ENCODE assay signal across 18 cellular contexts in genomic region chr22:44827666-44828065, GRCh38.
DNase-seq lines count a peak whose midpoint lies in the region; ATAC-seq, FAIRE-seq and TF ChIP-seq lines count a peak whose summit lies in the region.
"Had no signal": no experiment of that assay in that cellular context is flagged by ENCODE, and none has a peak within 500 bp of the region (broad histone marks: within the 10 kb centered on the region; RNA-seq: fewer than 3 reads in every experiment).

No MANE protein-coding gene starts in this region.

- TF ChIP-seq RAD21 in HCT116 (IDR thresholded peaks at IDR 0.05; ENCODE audit: low read depth), result no peak
- no peak for TF ChIP-seq RAD21 in HepG2 (CRISPR knock-in tag; IDR thresholded peaks at IDR 0.05)

- no peak overlapping the region for H3K27ac Mint-ChIP-seq in natural killer cell treated with Interleukin-12 subunit alpha and Interleukin-12 subunit beta and Interleukin-15 and Interleukin-18, amount 100 ng/mL, for 72 hours
- H3K27ac Mint-ChIP-seq in natural killer cell, result no peak overlapping the region
- no peak overlapping the region for H3K27ac Mint-ChIP-seq in activated CD4-positive, alpha-beta T cell treated with anti-CD3 and anti-CD28 coated beads, Interleukin-2, amount 10 ng/mL, durations not matched to agents 24 days and 14 days
- H3K27ac Mint-ChIP-seq: CD4-positive, alpha-beta T cell had no signal

- POLR2A ChIA-PET in HCT116 (lab: Charles Lee), result no interaction called here
- POLR2A ChIA-PET in HepG2 (lab: Yijun Ruan, JAX), result no interaction called here

- intact Hi-C loops in natural killer cell (cut with micrococcal nuclease), result no loop called here
- intact Hi-C loops in HCT116 (cut with micrococcal nuclease), result no loop called here
- intact Hi-C loops in HepG2 (cut with micrococcal nuclease; ENCODE audit: unreplicated experiment), result no loop called here
- intact Hi-C loops in activated CD4-positive, alpha-beta T cell treated with anti-CD3 and anti-CD28 coated beads, Interleukin-2, amount 10 ng/mL, durations not matched to agents 24 days and 14 days (cut with micrococcal nuclease), result no loop called here

- WGBS in HepG2 (ENCODE audit: low lambda C conversion rate), result 50% methylated on average over 12 of the region's 12 CpGs

- DNase-seq in natural killer cell treated with Interleukin-12 subunit alpha and Interleukin-12 subunit beta and Interleukin-15 and Interleukin-18, amount 100 ng/mL, for 72 hours (ENCODE audit: low spot score), result peak; percentile 18
- DNase-seq in natural killer cell (no peak), HCT116 (ENCODE audit: low read depth, low spot score) (no peak), HepG2 (ENCODE audit: low spot score) (no peak), SJCRH30 (no peak)
- DNase-seq in activated CD4-positive, alpha-beta T cell treated with anti-CD3 and anti-CD28 coated beads, Interleukin-2, amount 10 ng/mL, durations not matched to agents 24 days and 14 days, result no peak
- DNase-seq: C1 segment of cervical spinal cord; CD4-positive, alpha-beta T cell; DMS153; DMS79; GDM1; GOT3 had no signal

- no TSS peak for BruUV-seq in HCT116 (replicated peaks; lab: Mats Ljungman, UMichigan)
- BruUV-seq in HepG2 (replicated peaks; lab: Mats Ljungman, UMichigan), result no TSS peak

- no peaks in the 10 kb centered on the region for H3K27me3 Mint-ChIP-seq in natural killer cell treated with Interleukin-12 subunit alpha and Interleukin-12 subunit beta and Interleukin-15 and Interleukin-18, amount 100 ng/mL, for 72 hours
- H3K27me3 Mint-ChIP-seq in natural killer cell (ENCODE audit: low read depth in 2 of 2), result no peaks in the 10 kb centered on the region
- H3K27me3 Mint-ChIP-seq in activated CD4-positive, alpha-beta T cell treated with anti-CD3 and anti-CD28 coated beads, Interleukin-2, amount 10 ng/mL, durations not matched to agents 24 days and 14 days, result peaks cover 2% of the 10 kb centered on the region

- H3K4me1 ChIP-seq in HCT116 (ENCODE audit: control insufficient read depth in 1 of 2, insufficient read depth in 2 of 2, low read length in 2 of 2) (no peaks in the 10 kb centered on the region), HepG2 (ENCODE audit: insufficient read depth, low read length) (no peaks in the 10 kb centered on the region), SJCRH30 (no peaks in the 10 kb centered on the region)
- H3K4me1 ChIP-seq: BE2C, HAP-1 had no signal

- no peak for TF ChIP-seq CTCF in natural killer cell (IDR thresholded peaks at IDR 0.05)
- no peak for TF ChIP-seq CTCF in HCT116 (IDR thresholded peaks at IDR 0.05 in 2 of 3, conservative IDR thresholded peaks at IDR 0.05 in 1 of 3; ENCODE audit: borderline replicate concordance in 1 of 3, insufficient read depth in 1 of 3, low read depth in 2 of 3, low read length in 2 of 3)
- TF ChIP-seq CTCF in HepG2 (CRISPR knock-in tag; IDR thresholded peaks at IDR 0.05), result no peak

- no peaks in the 10 kb centered on the region; the same call in 1 of the 2 replicates for H3K79me2 ChIP-seq in HCT116 (ENCODE audit: insufficient read depth, low read length)
- H3K79me2 ChIP-seq in HepG2 (ENCODE audit: insufficient read depth, low read length), result no peaks in the 10 kb centered on the region

- H3K36me3 ChIP-seq in HCT116 (ENCODE audit: control insufficient read depth in 1 of 2, insufficient read depth in 2 of 2, low read length in 2 of 2), result peaks cover 9 to 28% of the 10 kb centered on the region in 2 experiments; a peak in 3 of 4 replicates
- no peaks in the 10 kb centered on the region for H3K36me3 ChIP-seq in HepG2 (replicated peaks in 1 of 2; ENCODE audit: control insufficient read depth in 1 of 2, insufficient read depth in 2 of 2, low read length in 2 of 2)
- H3K36me3 ChIP-seq in SJCRH30, result no peaks in the 10 kb centered on the region
- H3K36me3 ChIP-seq: BE2C had no signal

- peaks cover 0 to 7% of the 10 kb centered on the region in 2 donors for H3K4me1 Mint-ChIP-seq in natural killer cell treated with Interleukin-12 subunit alpha and Interleukin-12 subunit beta and Interleukin-15 and Interleukin-18, amount 100 ng/mL, for 72 hours (ENCODE audit: low read depth in 2 of 2)
- H3K4me1 Mint-ChIP-seq in natural killer cell, result peaks cover 4 to 5% of the 10 kb centered on the region in 2 donors
- H3K4me1 Mint-ChIP-seq in activated CD4-positive, alpha-beta T cell treated with anti-CD3 and anti-CD28 coated beads, Interleukin-2, amount 10 ng/mL, durations not matched to agents 24 days and 14 days, result no peaks in the 10 kb centered on the region
- H3K4me1 Mint-ChIP-seq: IgD-negative memory B cell had no signal

- no peak overlapping the region for H3K4me3 ChIP-seq in HCT116 (replicated peaks in 1 of 2; ENCODE audit: low read depth in 1 of 2, low read length in 2 of 2)
- H3K4me3 ChIP-seq in HepG2 (replicated peaks in 1 of 3; ENCODE audit: insufficient read depth in 1 of 3, low read depth in 2 of 3, low read length in 3 of 3), result no peak overlapping the region
- H3K4me3 ChIP-seq in SJCRH30, result no peak overlapping the region
- H3K4me3 ChIP-seq: HAP-1 had no signal

- H3K9ac ChIP-seq in HCT116 (ENCODE audit: low read length) (no peak overlapping the region), HepG2 (ENCODE audit: insufficient read depth, low read depth, low read length) (no peak overlapping the region)

- RAD21 ChIA-PET in HCT116 (lab: Charles Lee; ENCODE audit: low non-redundant PET in 1 of 2, low total read pairs in 2 of 2, uncharacterized antibody in 2 of 2, unreplicated experiment in 2 of 2), result no interaction called here

- no peaks in the 10 kb centered on the region for H3K9me3 Mint-ChIP-seq in natural killer cell treated with Interleukin-12 subunit alpha and Interleukin-12 subunit beta and Interleukin-15 and Interleukin-18, amount 100 ng/mL, for 72 hours
- H3K9me3 Mint-ChIP-seq in natural killer cell, result no peaks in the 10 kb centered on the region
- H3K9me3 Mint-ChIP-seq in activated CD4-positive, alpha-beta T cell treated with anti-CD3 and anti-CD28 coated beads, Interleukin-2, amount 10 ng/mL, durations not matched to agents 24 days and 14 days, result no peaks in the 10 kb centered on the region
- H3K9me3 Mint-ChIP-seq: CD4-positive, alpha-beta T cell had no signal

- no peak for ATAC-seq in natural killer cell treated with Interleukin-12 subunit alpha and Interleukin-12 subunit beta and Interleukin-15 and Interleukin-18, amount 100 ng/mL, for 72 hours
- ATAC-seq in natural killer cell (no peak), HCT116 (peak; percentile 47), HepG2 (peak; percentile 42; the same call in 2 of the 3 replicates), HG03095 (IDR thresholded peaks at IDR 0.05; ENCODE audit: unreplicated experiment) (no peak)

- H3K4me3 Mint-ChIP-seq in natural killer cell treated with Interleukin-12 subunit alpha and Interleukin-12 subunit beta and Interleukin-15 and Interleukin-18, amount 100 ng/mL, for 72 hours, result no peak overlapping the region
- H3K4me3 Mint-ChIP-seq in natural killer cell, result no peak overlapping the region
- no peak overlapping the region for H3K4me3 Mint-ChIP-seq in activated CD4-positive, alpha-beta T cell treated with anti-CD3 and anti-CD28 coated beads, Interleukin-2, amount 10 ng/mL, durations not matched to agents 24 days and 14 days
- H3K4me3 Mint-ChIP-seq: CD4-positive, alpha-beta T cell had no signal

- FAIRE-seq in HepG2 (lab: Jason Lieb, UNC), result no peak
- FAIRE-seq: A204.1, HTR-8/SVneo had no signal

- TF ChIP-seq EP300 in HepG2 (IDR thresholded peaks at IDR 0.05; ENCODE audit: low read depth in 2 of 2, low read length in 2 of 2) (no peak), HepG2 (CRISPR knock-in tag; IDR thresholded peaks at IDR 0.05; ENCODE audit: borderline replicate concordance) (no peak)

- in situ Hi-C loops in HepG2 (cut with HindIII; ENCODE audit: extremely low pct_ligation_motif_present, low pct_unique_long_range_greater_than_20kb), result no loop called here

- CTCF ChIA-PET in HCT116 (lab: Charles Lee), result no interaction called here
- CTCF ChIA-PET in HepG2 (lab: Yijun Ruan, JAX; ENCODE audit: low intra/inter-chr PET ratio, low total read pairs), result no interaction called here

- no peaks in the 10 kb centered on the region for H3K27me3 ChIP-seq in HCT116 (ENCODE audit: insufficient read depth, low read length)
- H3K27me3 ChIP-seq in HepG2 (ENCODE audit: control insufficient read depth in 1 of 2, insufficient read depth in 2 of 2, low read length in 2 of 2), result peaks cover 0 to 10% of the 10 kb centered on the region in 2 experiments; a peak in 3 of 5 replicates
- H3K27me3 ChIP-seq in SJCRH30, result no peaks in the 10 kb centered on the region
- H3K27me3 ChIP-seq: BE2C had no signal

- no peak for TF ChIP-seq POLR2A in HCT116 (IDR thresholded peaks at IDR 0.05; ENCODE audit: borderline replicate concordance, extremely low read depth, insufficient read depth, insufficient read length)
- TF ChIP-seq POLR2A in HepG2 (IDR thresholded peaks at IDR 0.05; ENCODE audit: insufficient read depth in 1 of 2, low read depth in 2 of 2, low read length in 2 of 2), result no peak

- H3K27ac ChIP-seq in HCT116 (ENCODE audit: low read depth, low read length) (no peak overlapping the region), HepG2 (ENCODE audit: extremely low read length, insufficient read depth, low read length) (no peak overlapping the region), SJCRH30 (no peak overlapping the region)

- H4K20me1 ChIP-seq in HCT116 (ENCODE audit: insufficient read depth) (no peaks in the 10 kb centered on the region), HepG2 (ENCODE audit: insufficient read depth, low read length) (no peaks in the 10 kb centered on the region)

- H3K36me3 Mint-ChIP-seq in natural killer cell treated with Interleukin-12 subunit alpha and Interleukin-12 subunit beta and Interleukin-15 and Interleukin-18, amount 100 ng/mL, for 72 hours, result no peaks in the 10 kb centered on the region
- H3K36me3 Mint-ChIP-seq in natural killer cell, result no peaks in the 10 kb centered on the region
- no peaks in the 10 kb centered on the region for H3K36me3 Mint-ChIP-seq in activated CD4-positive, alpha-beta T cell treated with anti-CD3 and anti-CD28 coated beads, Interleukin-2, amount 10 ng/mL, durations not matched to agents 24 days and 14 days (ENCODE audit: low read depth)

- H3K4me2 ChIP-seq in HCT116 (ENCODE audit: low read length), result no peak overlapping the region
- no peak overlapping the region for H3K4me2 ChIP-seq in HepG2 (ENCODE audit: low read depth, low read length)

- no peak overlapping the region for H2AFZ ChIP-seq in HCT116 (ENCODE audit: low read depth, low read length, poor library complexity, severe bottlenecking)
- H2AFZ ChIP-seq in HepG2 (ENCODE audit: low read length), result no peak overlapping the region

- 0 out of 4 replicates have a peak, but pooled peaks cover 0 to 3% of the 10 kb centered on the region in 2 experiments for H3K9me3 ChIP-seq in HCT116 (ENCODE audit: control insufficient read depth in 1 of 2, insufficient read depth in 1 of 2, low read depth in 1 of 2, low read length in 2 of 2)
- H3K9me3 ChIP-seq in HepG2 (ENCODE audit: low read length), result no peaks in the 10 kb centered on the region
- no peaks in the 10 kb centered on the region for H3K9me3 ChIP-seq in SJCRH30 (replicated peaks)
- H3K9me3 ChIP-seq: BE2C, HAP-1 had no signal

- no peaks in the 10 kb centered on the region for H3K9me2 ChIP-seq in HCT116 (ENCODE audit: insufficient read depth)

TF ChIP-seq in HCT116, 20 proteins besides CTCF, POLR2A, EP300 and RAD21 (continues in another document):
- TF ChIP-seq CBX3 (IDR thresholded peaks at IDR 0.05; ENCODE audit: low read depth), result no peak

TF ChIP-seq in HepG2, 621 proteins besides CTCF, POLR2A, EP300 and RAD21:
- no peak for TF ChIP-seq MEIS1 (CRISPR knock-in tag; IDR thresholded peaks at IDR 0.05; ENCODE audit: borderline replicate concordance)

Comparison
In these comparisons a context has a peak if more than half of its experiments do, and no peak if none do; other contexts are left out.
1. ATAC-seq: peak in HCT116 (single experiment) and HepG2 (single experiment); none in natural killer cell treated with Interleukin-12 subunit alpha and Interleukin-12 subunit beta and Interleukin-15 and Interleukin-18, amount 100 ng/mL, for 72 hours (0 of 2), natural killer cell (0 of 3) and HG03095 (single experiment).